15 cellular contexts compared by ENCODE assay signal in the genomic region with DNA sequence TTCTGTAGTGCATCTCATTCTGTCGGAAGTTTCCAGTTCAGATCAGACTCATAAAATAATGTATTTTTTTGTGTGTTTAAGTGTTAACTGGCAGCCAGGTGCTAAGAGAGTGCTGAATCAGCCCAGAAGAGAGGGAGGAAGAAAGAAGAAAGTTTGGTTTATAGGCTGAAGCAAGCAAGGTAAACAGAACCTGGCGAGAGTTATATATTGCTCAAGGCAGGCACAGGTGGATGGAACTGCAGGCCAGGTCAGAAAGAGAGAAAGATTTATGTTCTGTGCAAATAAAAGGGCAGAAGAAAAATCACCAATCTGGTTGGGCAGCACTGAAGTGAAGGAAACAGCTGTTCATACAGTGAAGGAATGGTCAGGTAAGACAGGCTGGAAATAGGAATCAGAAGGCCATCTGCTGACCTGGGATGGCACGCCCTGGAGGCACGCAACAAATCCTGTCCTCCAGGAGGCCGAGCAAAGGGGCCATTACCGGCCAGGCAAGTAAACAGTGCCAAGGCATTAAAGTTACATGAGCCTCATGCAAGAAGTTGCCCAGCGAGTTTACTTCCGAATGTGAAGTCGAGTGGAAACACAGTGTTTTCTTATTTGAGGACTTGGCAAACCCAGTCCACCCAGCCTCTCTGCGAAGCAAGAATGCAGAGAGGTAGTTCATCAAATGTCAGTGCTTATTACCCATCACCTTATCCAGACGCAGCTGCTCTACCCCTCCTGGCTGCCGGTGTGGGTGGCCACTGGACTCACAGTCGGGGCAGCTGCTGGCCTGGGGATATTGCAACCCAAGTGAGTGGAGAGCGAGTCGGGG.
DNase-seq lines count a peak whose midpoint lies in the region; ATAC-seq, FAIRE-seq and TF ChIP-seq lines count a peak whose summit lies in the region.
"Had no signal": no experiment of that assay in that cellular context is flagged by ENCODE, and none has a peak within 500 bp of the region (broad histone marks: within the 10 kb centered on the region; RNA-seq: fewer than 3 reads in every experiment).

No MANE protein-coding gene starts in this region.

- POLR2A ChIA-PET in Caco-2 (lab: Charles Lee): no interaction called here

- H3K4me1 ChIP-seq in Caco-2 (no peaks in the 10 kb centered on the region), pancreas (peaks cover 0 to 6% (median 4%) of the 10 kb centered on the region in 3 donors)

- no peaks in the 10 kb centered on the region for H3K9me3 Mint-ChIP-seq in Caco-2 (ENCODE audit: unreplicated experiment)

- H3K36me3 ChIP-seq in Caco-2 (ENCODE audit: control insufficient read depth, insufficient read depth, low read length) (no peaks in the 10 kb centered on the region), pancreas (no peaks in the 10 kb centered on the region)

- no peak for FAIRE-seq in pancreas (lab: Jason Lieb, UNC)
- FAIRE-seq: GM12892, K562 had no signal

- intact Hi-C loops in Caco-2 (cut with micrococcal nuclease; ENCODE audit: unreplicated experiment): no loop called here
- intact Hi-C loops in pancreas (cut with DNase I): no loop called here

- no peaks in the 10 kb centered on the region for H3K27me3 Mint-ChIP-seq in Caco-2 (ENCODE audit: insufficient read depth, unreplicated experiment)

- no peak overlapping the region for H3K27ac Mint-ChIP-seq in Caco-2 (ENCODE audit: unreplicated experiment)

- CTCF ChIA-PET in Caco-2 (lab: Charles Lee): no interaction called here

- no peak overlapping the region for H3K4me3 Mint-ChIP-seq in Caco-2 (ENCODE audit: unreplicated experiment)

- H3K36me3 Mint-ChIP-seq in Caco-2 (ENCODE audit: insufficient read depth, unreplicated experiment): no peaks in the 10 kb centered on the region

- no peak overlapping the region for H3K4me3 ChIP-seq in Caco-2 (ENCODE audit: low read depth, low read length)
- H3K4me3 ChIP-seq in pancreas: no peak overlapping the region
- H3K4me3 ChIP-seq in coronary artery: no peak overlapping the region
- H3K4me3 ChIP-seq: K562 had no signal

- H3K27me3 ChIP-seq in Caco-2 (replicated peaks; ENCODE audit: control insufficient read depth, insufficient read depth, low read length) (no peaks in the 10 kb centered on the region; the same call in 1 of the 2 replicates), pancreas (no peaks in the 10 kb centered on the region)

- ATAC-seq in pancreas (peak; percentile 51 to 84 (median 65)), GM21825 (IDR thresholded peaks at IDR 0.05; ENCODE audit: unreplicated experiment) (no peak)
- ATAC-seq: K562 had no signal

- no peak for TF ChIP-seq CTCF in Caco-2 (IDR thresholded peaks at IDR 0.05; ENCODE audit: insufficient read depth in 1 of 2, low read depth in 1 of 2, low read length in 1 of 2, severe bottlenecking in 1 of 2, unreplicated experiment in 1 of 2)
- TF ChIP-seq CTCF in pancreas (IDR thresholded peaks at IDR 0.05): no peak
- TF ChIP-seq CTCF in coronary artery (IDR thresholded peaks at IDR 0.05): no peak

- H3K27ac ChIP-seq in pancreas (no peak overlapping the region), coronary artery (no peak overlapping the region)

- BruUV-seq in Caco-2 (replicated peaks; lab: Mats Ljungman, UMichigan): no TSS peak

- no peaks in the 10 kb centered on the region for H3K9me3 ChIP-seq in Caco-2
- H3K9me3 ChIP-seq in pancreas: no peaks in the 10 kb centered on the region

- peaks cover 13% of the 10 kb centered on the region for H3K4me1 Mint-ChIP-seq in Caco-2 (ENCODE audit: low read depth, unreplicated experiment)

- 39 to 46% methylated on average over 15 of the region's 15 CpGs for WGBS in pancreas, 2 donors

- DNase-seq in Caco-2 (peak; percentile 55 to 64), NCI-H69 (lab: John Stamatoyannopoulos, UW) (peak; percentile 61), cerebellar cortex (ENCODE audit: low spot score) (peak; percentile 4), pancreas (peak in 3 of 6 donors; percentile 16 to 22 (median 21)), OCI-M1 (lab: John Stamatoyannopoulos, UW) (no peak), coronary artery (ENCODE audit: low spot score) (no peak)
- no peak for DNase-seq in activated CD8-positive, alpha-beta memory T cell treated with anti-CD3 and anti-CD28 coated beads, Interleukin-2, amount 50 U/mL, for 48 hours
- DNase-seq: activated CD4-positive, CD25-positive, alpha-beta regulatory T cell; activated CD8-positive, alpha-beta memory T cell treated with anti-CD3 and anti-CD28 coated beads, Interleukin-2, amount 50 U/mL, for 4 hours; NCI-H1694 treated with DMSO at 0.1 percent for 48 hours; NK-92 treated with Interleukin-12 subunit alpha and Interleukin-12 subunit beta, amount 100 ng/mL, for 24 hours; trophoblast cell had no signal

Comparison
In these comparisons a context has a peak if more than half of its experiments do, and no peak if none do; other contexts are left out.
1. DNase-seq: peak in Caco-2 (2 of 2), NCI-H69 (single experiment) and cerebellar cortex (single experiment); none in activated CD8-positive, alpha-beta memory T cell treated with anti-CD3 and anti-CD28 coated beads, Interleukin-2, amount 50 U/mL, for 48 hours (single experiment), OCI-M1 (single experiment) and coronary artery (single experiment).